Comparison of ENCODE assay signal across 8 cellular contexts in the genomic region with DNA sequence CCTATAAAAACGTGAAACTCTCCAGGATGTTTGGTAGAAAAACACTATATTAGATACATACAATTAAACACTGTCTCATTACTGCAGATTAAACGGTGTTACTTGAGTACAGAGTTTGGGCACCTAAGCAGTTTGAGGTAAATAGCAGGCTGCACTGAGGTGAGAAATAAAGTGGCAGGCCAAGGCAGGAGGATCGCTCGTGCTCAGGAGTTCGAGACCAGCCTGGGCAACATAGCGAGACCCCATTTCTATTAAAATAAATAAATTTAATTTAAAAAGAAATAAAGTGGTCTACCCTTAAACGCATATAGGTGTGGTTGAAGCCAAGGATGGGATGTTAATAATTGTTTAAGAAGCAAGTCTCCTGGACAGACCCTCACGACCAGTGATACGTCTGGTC. TPM values are rescaled to one million over a fixed set of nuclear protein-coding genes. Genes with fewer than 3 reads are reported as not detected.
DNase-seq lines count a peak whose midpoint lies in the region; ATAC-seq, FAIRE-seq and TF ChIP-seq lines count a peak whose summit lies in the region.

No MANE protein-coding gene starts in this region.

- H3K27me3 Mint-ChIP-seq in CD14-positive monocyte (ENCODE audit: low read depth in 3 of 3), result peaks cover 0 to 2% (median 2%) of the 10 kb centered on the region in 3 donors
- H3K27me3 Mint-ChIP-seq in natural killer cell treated with Interleukin-12 subunit alpha and Interleukin-12 subunit beta and Interleukin-15 and Interleukin-18, amount 100 ng/mL, for 72 hours, result no peaks in the 10 kb centered on the region

- H3K9me3 ChIP-seq in ectodermal cell (ENCODE audit: control insufficient read depth, low read length), result peaks cover 2% of the 10 kb centered on the region

- no peaks in the 10 kb centered on the region for H3K36me3 Mint-ChIP-seq in CD14-positive monocyte
- peaks cover 6% of the 10 kb centered on the region for H3K36me3 Mint-ChIP-seq in natural killer cell treated with Interleukin-12 subunit alpha and Interleukin-12 subunit beta and Interleukin-15 and Interleukin-18, amount 100 ng/mL, for 72 hours

- peaks cover 6% of the 10 kb centered on the region for H3K4me1 Mint-ChIP-seq in CD14-positive monocyte
- H3K4me1 Mint-ChIP-seq in natural killer cell treated with Interleukin-12 subunit alpha and Interleukin-12 subunit beta and Interleukin-15 and Interleukin-18, amount 100 ng/mL, for 72 hours (ENCODE audit: low read depth in 2 of 2), result peaks cover 11% of the 10 kb centered on the region in 2 donors

- H3K27ac Mint-ChIP-seq in CD14-positive monocyte, result peak overlapping the region in 5 of 7 donors; percentile 79 to 98 (median 97)
- peak overlapping the region; percentile 92 to 96 for H3K27ac Mint-ChIP-seq in natural killer cell treated with Interleukin-12 subunit alpha and Interleukin-12 subunit beta and Interleukin-15 and Interleukin-18, amount 100 ng/mL, for 72 hours

- DNase-seq in CD14-positive monocyte (ENCODE audit: low spot score) (no peak), NB4 (ENCODE audit: low read depth) (peak; percentile 27), Kasumi-1 (lab: John Stamatoyannopoulos, UW) (no peak), D721Med (ENCODE audit: insufficient read length, low spot score) (no peak), NCI-H446 (lab: John Stamatoyannopoulos, UW) (no peak)
- DNase-seq in natural killer cell treated with Interleukin-12 subunit alpha and Interleukin-12 subunit beta and Interleukin-15 and Interleukin-18, amount 100 ng/mL, for 72 hours (ENCODE audit: low spot score), result no peak
- no peak for DNase-seq in activated CD8-positive, alpha-beta memory T cell treated with anti-CD3 and anti-CD28 coated beads for 24 hours

- no peak for FAIRE-seq in D721Med (lab: Jason Lieb, UNC)

- no peaks in the 10 kb centered on the region for H3K36me3 ChIP-seq in ectodermal cell (ENCODE audit: control insufficient read depth, insufficient read depth, low read length)

- no peak for ATAC-seq in natural killer cell treated with Interleukin-12 subunit alpha and Interleukin-12 subunit beta and Interleukin-15 and Interleukin-18, amount 100 ng/mL, for 72 hours

- H3K4me3 ChIP-seq in NB4 (ENCODE audit: low read depth, low read length) (peak overlapping the region; percentile 90), ectodermal cell (ENCODE audit: insufficient read depth, low read depth, low read length) (peak overlapping the region; percentile 95)

- no peaks in the 10 kb centered on the region for H3K4me1 ChIP-seq in ectodermal cell (ENCODE audit: control insufficient read depth, insufficient read depth, low read length)

- TF ChIP-seq CTCF in CD14-positive monocyte (IDR thresholded peaks at IDR 0.05) (no peak), NB4 (IDR thresholded peaks at IDR 0.05; ENCODE audit: low read depth, low read length) (no peak), D721Med (IDR thresholded peaks at IDR 0.05; ENCODE audit: insufficient read depth, missing control alignments) (no peak)

- intact Hi-C loops in CD14-positive monocyte (cut with micrococcal nuclease), result loop anchor here (5.0 kb wide), 3 partner anchors 81 to 176 kb away; a partner anchor contains a TSS

- no peak overlapping the region for H3K27ac ChIP-seq in ectodermal cell (ENCODE audit: insufficient read depth, low read depth, low read length, poor library complexity, severe bottlenecking)

- no peaks in the 10 kb centered on the region for H3K9me3 Mint-ChIP-seq in CD14-positive monocyte
- no peaks in the 10 kb centered on the region for H3K9me3 Mint-ChIP-seq in natural killer cell treated with Interleukin-12 subunit alpha and Interleukin-12 subunit beta and Interleukin-15 and Interleukin-18, amount 100 ng/mL, for 72 hours

- no peak for TF ChIP-seq POLR2A in NB4 (IDR thresholded peaks at IDR 0.05; ENCODE audit: extremely low read depth, insufficient read length)

- whole genome bisulfite sequencing in ectodermal cell, 2 experiments, result 26 to 27% methylated on average over 7 of the region's 9 CpGs

- H3K4me3 Mint-ChIP-seq in CD14-positive monocyte, result peak overlapping the region; percentile 94 to 97
- peak overlapping the region; percentile 93 for H3K4me3 Mint-ChIP-seq in natural killer cell treated with Interleukin-12 subunit alpha and Interleukin-12 subunit beta and Interleukin-15 and Interleukin-18, amount 100 ng/mL, for 72 hours

- H3K27me3 ChIP-seq in ectodermal cell (ENCODE audit: control insufficient read depth, insufficient read depth, low read length, poor library complexity, severe bottlenecking), result no peaks in the 10 kb centered on the region

RNA-seq across cellular contexts. Expression of a gene that starts 1.2 kb away (rescaled TPM):
- polyA plus RNA-seq in CD14-positive monocyte, result 10 to 100 TPM; 17.3 to 19.4 TPM
- 97.0 TPM for polyA plus RNA-seq in ectodermal cell (2013, experiment 1 of 4)
- 150 TPM for polyA plus RNA-seq in ectodermal cell (2013, experiment 2 of 4)
- 85.0 TPM for polyA plus RNA-seq in ectodermal cell (2013, experiment 3 of 4)
- polyA plus RNA-seq in ectodermal cell (2013, experiment 4 of 4), result 96.3 TPM
- 100 to 1,000 TPM in 1 of 2 donors, 10 to 100 TPM in 1; 84.5 to 128 TPM for total RNA-seq in natural killer cell treated with Interleukin-12 subunit alpha and Interleukin-12 subunit beta and Interleukin-15 and Interleukin-18, amount 100 ng/mL, for 72 hours
